17 cellular contexts compared by ENCODE assay signal in genomic region chr13:72911988-72912387, GRCh38.
DNase-seq lines count a peak whose midpoint lies in the region; ATAC-seq, FAIRE-seq and TF ChIP-seq lines count a peak whose summit lies in the region.
"Had no signal": no experiment of that assay in that cellular context is flagged by ENCODE, and none has a peak within 500 bp of the region (broad histone marks: within the 10 kb centered on the region; RNA-seq: fewer than 3 reads in every experiment).

No MANE protein-coding gene starts in this region.

- H3K27me3 Mint-ChIP-seq in CD8-positive, alpha-beta T cell (ENCODE audit: low read depth) = no peaks in the 10 kb centered on the region
- H3K27me3 Mint-ChIP-seq: CD8-positive, alpha-beta memory T cell had no signal

- no peaks in the 10 kb centered on the region for H3K4me1 ChIP-seq in CD8-positive, alpha-beta T cell (ENCODE audit: insufficient read depth, low read length)
- H3K4me1 ChIP-seq in HEK293 (ENCODE audit: control insufficient read depth, insufficient read depth, low read length) (no peaks in the 10 kb centered on the region), small intestine (ENCODE audit: control insufficient read depth in 2 of 2, insufficient read depth in 1 of 2, low read depth in 1 of 2, low read length in 1 of 2) (no peaks in the 10 kb centered on the region), Peyer's patch (no peaks in the 10 kb centered on the region)

- H3K27me3 ChIP-seq in CD8-positive, alpha-beta T cell (ENCODE audit: insufficient read depth, low read length) = no peaks in the 10 kb centered on the region
- H3K27me3 ChIP-seq in small intestine (ENCODE audit: control insufficient read depth in 2 of 2, insufficient read depth in 2 of 2, low read length in 2 of 2) (no peaks in the 10 kb centered on the region), Peyer's patch (no peaks in the 10 kb centered on the region)

- POLR2A ChIA-PET in CD8-positive, alpha-beta T cell (lab: Charles Lee) = no interaction called here
- POLR2A ChIA-PET in HEK293 (lab: Yijun Ruan, JAX) = no interaction called here

- no peak overlapping the region for H3K4me3 ChIP-seq in CD8-positive, alpha-beta T cell (ENCODE audit: low read depth, low read length)
- H3K4me3 ChIP-seq in HEK293 (ENCODE audit: low read depth, low read length) (no peak overlapping the region), small intestine (ENCODE audit: low read depth in 1 of 2, low read length in 2 of 2) (no peak overlapping the region), Peyer's patch (no peak overlapping the region)
- H3K4me3 ChIP-seq: GM12878, GM23338 had no signal

- TF ChIP-seq CTCF in CD8-positive, alpha-beta T cell (IDR thresholded peaks at IDR 0.05) = no peak
- TF ChIP-seq CTCF in HEK293 (tag by site-specific recombination; IDR thresholded peaks at IDR 0.05) (no peak), Peyer's patch (IDR thresholded peaks at IDR 0.05) (no peak)

- CTCF ChIA-PET in CD8-positive, alpha-beta T cell (lab: Charles Lee) = no interaction called here
- CTCF ChIA-PET in HEK293 (lab: Yijun Ruan, JAX) = no interaction called here

- no peak overlapping the region for H3K4me3 Mint-ChIP-seq in CD8-positive, alpha-beta T cell
- H3K4me3 Mint-ChIP-seq: CD8-positive, alpha-beta memory T cell; GM23338 had no signal

- no peaks in the 10 kb centered on the region for H3K9me3 ChIP-seq in CD8-positive, alpha-beta T cell (ENCODE audit: low read length)
- H3K9me3 ChIP-seq in HEK293 (ENCODE audit: control insufficient read depth, insufficient read depth, low read depth, low read length) (no peaks in the 10 kb centered on the region), small intestine (ENCODE audit: control insufficient read depth, low read depth) (no peaks in the 10 kb centered on the region), Peyer's patch (no peaks in the 10 kb centered on the region)

- ATAC-seq in CD8-positive, alpha-beta T cell = no peak
- ATAC-seq in left colon = peak; percentile 98
- ATAC-seq in HG02981 (IDR thresholded peaks at IDR 0.05; ENCODE audit: unreplicated experiment) = no peak
- ATAC-seq in GM18511 (IDR thresholded peaks at IDR 0.05; ENCODE audit: unreplicated experiment) = no peak
- ATAC-seq: GM12878, GM23338 had no signal

- H3K27ac ChIP-seq in CD8-positive, alpha-beta T cell (ENCODE audit: low read depth, low read length) = no peak overlapping the region
- H3K27ac ChIP-seq in HEK293 (ENCODE audit: extremely low read depth, low read depth, low read length) = no peak overlapping the region
- no peak overlapping the region for H3K27ac ChIP-seq in small intestine (ENCODE audit: low read depth in 1 of 2, low read length in 1 of 2)
- no peak overlapping the region for H3K27ac ChIP-seq in Peyer's patch

- 18 to 68% (median 49%) methylated on average over 1 of the region's 1 CpG for WGBS in small intestine, 3 donors

- peak overlapping the region; percentile 49 for H3K27ac Mint-ChIP-seq in CD8-positive, alpha-beta T cell
- H3K27ac Mint-ChIP-seq: GM23338 had no signal

- H3K4me1 Mint-ChIP-seq in CD8-positive, alpha-beta T cell (ENCODE audit: low read depth) = no peaks in the 10 kb centered on the region
- H3K4me1 Mint-ChIP-seq: CD8-positive, alpha-beta memory T cell had no signal

- intact Hi-C loops in CD8-positive, alpha-beta T cell (cut with DNase I, micrococcal nuclease) = no loop called here
- intact Hi-C loops in left colon (cut with DNase I, micrococcal nuclease) = no loop called here

- DNase-seq in CD8-positive, alpha-beta T cell = no peak
- DNase-seq in left colon = no peak
- peak; percentile 57 for DNase-seq in small intestine
- DNase-seq in Peyer's patch = no peak
- DNase-seq: C1 segment of cervical spinal cord; CD8-positive, alpha-beta memory T cell; DMS 273 treated with DMSO at 0.1 percent for 48 hours; DMS79; EL; GDM1; HCEC 1CT had no signal

- H3K9me3 Mint-ChIP-seq in CD8-positive, alpha-beta T cell = no peaks in the 10 kb centered on the region
- H3K9me3 Mint-ChIP-seq: CD8-positive, alpha-beta memory T cell; GM23338 had no signal

- no peak for TF ChIP-seq POLR2A in Peyer's patch (IDR thresholded peaks at IDR 0.05)

- H3K36me3 ChIP-seq in CD8-positive, alpha-beta T cell (ENCODE audit: insufficient read depth, low read length) = peaks cover 4% of the 10 kb centered on the region
- H3K36me3 ChIP-seq in HEK293 (ENCODE audit: control insufficient read depth in 2 of 2, insufficient read depth in 1 of 2, low read length in 2 of 2) (peaks cover 0 to 37% of the 10 kb centered on the region in 2 experiments; a peak in 2 of 3 replicates), small intestine (ENCODE audit: control insufficient read depth in 2 of 2, insufficient read depth in 2 of 2, low read length in 2 of 2) (peaks cover 0 to 5% of the 10 kb centered on the region in 2 donors), Peyer's patch (peaks cover 0 to 11% (median 0%) of the 10 kb centered on the region in 3 donors)

- H3K36me3 Mint-ChIP-seq in CD8-positive, alpha-beta T cell = peaks cover 54% of the 10 kb centered on the region

- no peak for FAIRE-seq in small intestine (lab: Jason Lieb, UNC)
- FAIRE-seq: D721Med had no signal

TF ChIP-seq in HEK293, 187 proteins besides CTCF, POLR2A, EP300 and RAD21:
- TF ChIP-seq ZNF362 (tag by site-specific recombination; IDR thresholded peaks at IDR 0.05) = no peak
- TF ChIP-seq ZNF366 (tag by site-specific recombination; conservative IDR thresholded peaks at IDR 0.05) = 0 out of 2 replicates have a peak, but pooled peaks have one; percentile 19
